In genomic region chr2:127076924-127077323, GRCh38 we compare ENCODE assay signal across 16 cellular contexts. TPM values are rescaled to one million over a fixed set of nuclear protein-coding genes. Genes with fewer than 3 reads are reported as not detected.
DNase-seq lines count a peak whose midpoint lies in the region; ATAC-seq, FAIRE-seq and TF ChIP-seq lines count a peak whose summit lies in the region.
"Had no signal": no experiment of that assay in that cellular context is flagged by ENCODE, and none has a peak within 500 bp of the region (broad histone marks: within the 10 kb centered on the region; RNA-seq: fewer than 3 reads in every experiment).

No MANE protein-coding gene starts in this region.

- H3K9ac ChIP-seq in H1 (replicated peaks in 1 of 4; ENCODE audit: extremely low read depth in 1 of 4, low read depth in 3 of 4, low read length in 3 of 4) (no peak overlapping the region), neural progenitor cell (no peak overlapping the region)

- H3K4me3 ChIP-seq in CD4-positive, CD25-positive, alpha-beta regulatory T cell (ENCODE audit: low read depth, low read length): no peak overlapping the region
- no peak overlapping the region for H3K4me3 ChIP-seq in H1 (ENCODE audit: extremely low read depth in 1 of 4, insufficient read depth in 2 of 4, low read depth in 3 of 4, low read length in 4 of 4)
- no peak overlapping the region for H3K4me3 ChIP-seq in neural progenitor cell
- no peak overlapping the region for H3K4me3 ChIP-seq in BE2C (ENCODE audit: low read depth, low read length)
- H3K4me3 ChIP-seq: MG63, tibial artery had no signal

- TF ChIP-seq POLR2A in H1 (IDR thresholded peaks at IDR 0.05; ENCODE audit: control extremely low read depth in 1 of 2, low read depth in 2 of 2, low read length in 2 of 2): no peak

- no peak overlapping the region for H2BK15ac ChIP-seq in H1 (ENCODE audit: low read length)

- POLR2A ChIA-PET in T-cell (lab: Charles Lee): no interaction called here
- POLR2A ChIA-PET in H1 (lab: Charles Lee; ENCODE audit: partially characterized antibody): interaction anchor here (1.0 kb wide), 1 partner anchor 12 kb away, joined by 3 read pairs; no protein-coding TSS in a partner anchor

- no peak overlapping the region for H2BK120ac ChIP-seq in H1 (replicated peaks; ENCODE audit: low read depth, low read length)

- peaks cover 8% of the 10 kb centered on the region; the same call in 1 of the 2 replicates for H3K79me1 ChIP-seq in H1 (ENCODE audit: low read depth, low read length)

- no peak overlapping the region for H3K56ac ChIP-seq in H1 (replicated peaks; ENCODE audit: insufficient read length, low read depth, low read length)

- no peak for FAIRE-seq in H1 (lab: Jason Lieb, UNC)
- FAIRE-seq: endothelial cell of umbilical vein had no signal

- peak overlapping the region; percentile 22; the same call in 1 of the 2 replicates for H4K8ac ChIP-seq in H1 (ENCODE audit: extremely low read depth, insufficient read depth, low read length)

- no peaks in the 10 kb centered on the region for H3K9me3 ChIP-seq in CD4-positive, CD25-positive, alpha-beta regulatory T cell (ENCODE audit: control insufficient read depth in 2 of 2, low read length in 2 of 2)
- H3K9me3 ChIP-seq in H1 (ENCODE audit: insufficient read depth in 2 of 2, low read depth in 1 of 2, low read length in 1 of 2): no peaks in the 10 kb centered on the region
- H3K9me3 ChIP-seq in neural progenitor cell (ENCODE audit: low read depth): no peaks in the 10 kb centered on the region
- no peaks in the 10 kb centered on the region for H3K9me3 ChIP-seq in BE2C
- H3K9me3 ChIP-seq: MG63, tibial artery had no signal

- peak overlapping the region in 2 of 3 donors; percentile 95 to 97 for H3K27ac Mint-ChIP-seq in CD4-positive, CD25-positive, alpha-beta regulatory T cell
- H3K27ac Mint-ChIP-seq in T-cell (peak overlapping the region; percentile 91 to 99), neural progenitor cell (peak overlapping the region; percentile 91)
- H3K27ac Mint-ChIP-seq: progenitor cell of endocrine pancreas had no signal

- peak overlapping the region; percentile 28 for H3K27ac ChIP-seq in CD4-positive, CD25-positive, alpha-beta regulatory T cell (ENCODE audit: insufficient read depth, low read length, poor library complexity, severe bottlenecking)
- H3K27ac ChIP-seq in H1 (ENCODE audit: low read depth, low read length): no peak overlapping the region
- no peak overlapping the region for H3K27ac ChIP-seq in neural progenitor cell
- H3K27ac ChIP-seq: tibial artery had no signal

- H2BK5ac ChIP-seq in H1 (ENCODE audit: low read depth, low read length): no peak overlapping the region; the same call in 1 of the 2 replicates

- peaks cover 22% of the 10 kb centered on the region for H3K36me3 ChIP-seq in CD4-positive, CD25-positive, alpha-beta regulatory T cell (ENCODE audit: control insufficient read depth, insufficient read depth, low read length)
- H3K36me3 ChIP-seq in H1 (ENCODE audit: control insufficient read depth in 2 of 4, insufficient read depth in 4 of 4, low read length in 3 of 4): no peaks in the 10 kb centered on the region
- no peaks in the 10 kb centered on the region for H3K36me3 ChIP-seq in neural progenitor cell
- no peaks in the 10 kb centered on the region for H3K36me3 ChIP-seq in BE2C
- H3K36me3 ChIP-seq: MG63, tibial artery had no signal

- peaks cover 8% of the 10 kb centered on the region for H3K36me3 Mint-ChIP-seq in CD4-positive, CD25-positive, alpha-beta regulatory T cell
- peaks cover 8% of the 10 kb centered on the region for H3K36me3 Mint-ChIP-seq in T-cell
- H3K36me3 Mint-ChIP-seq in neural progenitor cell: no peaks in the 10 kb centered on the region

- no peak overlapping the region for H2BK12ac ChIP-seq in H1 (ENCODE audit: low read depth, low read length)

- no peak overlapping the region for H3K23ac ChIP-seq in H1 (ENCODE audit: insufficient read length)

- no peaks in the 10 kb centered on the region for H3K27me3 ChIP-seq in CD4-positive, CD25-positive, alpha-beta regulatory T cell (ENCODE audit: control insufficient read depth, insufficient read depth, low read length)
- H3K27me3 ChIP-seq in H1 (replicated peaks in 1 of 4; ENCODE audit: control insufficient read depth in 3 of 4, extremely low read depth in 1 of 4, insufficient read depth in 3 of 4, low read length in 3 of 4) (no peaks in the 10 kb centered on the region), neural progenitor cell (no peaks in the 10 kb centered on the region), BE2C (no peaks in the 10 kb centered on the region)
- H3K27me3 ChIP-seq: MG63, tibial artery had no signal

- H3K4me1 ChIP-seq in CD4-positive, CD25-positive, alpha-beta regulatory T cell (ENCODE audit: control insufficient read depth, insufficient read depth, low read length, poor library complexity, severe bottlenecking): peaks cover 50% of the 10 kb centered on the region
- H3K4me1 ChIP-seq in H1 (replicated peaks in 1 of 4; ENCODE audit: control insufficient read depth in 3 of 4, insufficient read depth in 4 of 4, low read length in 3 of 4) (peaks cover 0 to 9% (median 4%) of the 10 kb centered on the region in 4 experiments; a peak in 3 of 7 replicates), neural progenitor cell (peaks cover 13% of the 10 kb centered on the region), BE2C (no peaks in the 10 kb centered on the region; the same call in 1 of the 2 replicates)
- H3K4me1 ChIP-seq: tibial artery had no signal

- H3K4me1 Mint-ChIP-seq in CD4-positive, CD25-positive, alpha-beta regulatory T cell: peaks cover 0 to 73% (median 40%) of the 10 kb centered on the region in 4 donors
- peaks cover 66 to 75% (median 74%) of the 10 kb centered on the region in 3 donors for H3K4me1 Mint-ChIP-seq in T-cell
- peaks cover 37% of the 10 kb centered on the region for H3K4me1 Mint-ChIP-seq in neural progenitor cell

- TF ChIP-seq EP300 in H1 (IDR thresholded peaks at IDR 0.05; ENCODE audit: borderline replicate concordance in 1 of 2, low read depth in 2 of 2, low read length in 2 of 2): no peak

- H4K91ac ChIP-seq in H1 (replicated peaks; ENCODE audit: insufficient read length, low read length): no peak overlapping the region

- CTCF ChIA-PET in T-cell (lab: Charles Lee) (interaction anchor here (0.7 to 1.8 kb wide), 3 partner anchors 9 to 269 kb away, joined by 3 to 17 read pairs (median 5); no protein-coding TSS in a partner anchor), H1 (lab: Charles Lee; ENCODE audit: partially characterized antibody) (interaction anchor here (0.6 to 12.7 kb wide), 13 partner anchors 7 to 1229 kb away, joined by 3 to 132 read pairs (median 4); partner anchors contain the start of gene BIN1)

- 94% methylated on average over 11 of the region's 11 CpGs; no CpG with 5 or more reads in 1 of the 2 experiments for WGBS in H1 (ENCODE audit: extremely low coverage in 1 of 2, insufficient coverage in 1 of 2, insufficient read length in 1 of 2, insufficient replicate concordance in 2 of 2, low coverage in 1 of 2, low lambda C conversion rate in 2 of 2, missing lambda C conversion rate in 1 of 2), 2 experiments

- no peak overlapping the region for H2AFZ ChIP-seq in H1 (ENCODE audit: low read length)
- H2AFZ ChIP-seq in neural progenitor cell (replicated peaks): no peak overlapping the region

- H3K4me3 Mint-ChIP-seq in CD4-positive, CD25-positive, alpha-beta regulatory T cell: peak overlapping the region in 2 of 4 donors; percentile 56 to 65
- peak overlapping the region in 1 of 3 donors; percentile 85 for H3K4me3 Mint-ChIP-seq in T-cell
- H3K4me3 Mint-ChIP-seq in neural progenitor cell: no peak overlapping the region

- no peak overlapping the region for H2AK5ac ChIP-seq in H1 (ENCODE audit: low read depth, low read length)

- H3K14ac ChIP-seq in H1 (ENCODE audit: insufficient read length): no peak overlapping the region

- no peak for DNase-seq in CD4-positive, CD25-positive, alpha-beta regulatory T cell
- DNase-seq in T-cell (no peak), H1 (ENCODE audit: low read depth in 1 of 2, low spot score in 2 of 2) (no peak), neural progenitor cell (ENCODE audit: low spot score) (no peak), iPS-NIHi11 (ENCODE audit: low spot score) (no peak), BE2C (no peak)
- DNase-seq: activated CD8-positive, alpha-beta memory T cell treated with anti-CD3 and anti-CD28 coated beads, Interleukin-2, amount 50 U/mL, for 4 hours; DMS153; MG63; NCI-H2029 treated with DMSO at 0.1 percent for 48 hours; NCI-H69; tibial artery had no signal

- H3K79me2 ChIP-seq in H1 (ENCODE audit: control insufficient read depth in 1 of 2, insufficient read depth in 2 of 2, low read length in 2 of 2) (peaks cover 0 to 9% of the 10 kb centered on the region in 2 experiments; a peak in 1 of 4 replicates), neural progenitor cell (ENCODE audit: low read depth) (no peaks in the 10 kb centered on the region)

- no peaks in the 10 kb centered on the region for H3F3A ChIP-seq in neural progenitor cell (ENCODE audit: low read depth)

- no peaks in the 10 kb centered on the region for H3K9me3 Mint-ChIP-seq in CD4-positive, CD25-positive, alpha-beta regulatory T cell
- H3K9me3 Mint-ChIP-seq in T-cell (no peaks in the 10 kb centered on the region), neural progenitor cell (no peaks in the 10 kb centered on the region)

- H2BK20ac ChIP-seq in H1 (ENCODE audit: low read length): no peak overlapping the region

- H3K18ac ChIP-seq in H1 (ENCODE audit: extremely low read depth, low read length): no peak overlapping the region

- H4K5ac ChIP-seq in H1 (ENCODE audit: insufficient read length, low read depth, low read length): no peak overlapping the region

- H4K20me1 ChIP-seq in H1 (replicated peaks in 1 of 2; ENCODE audit: control insufficient read depth in 1 of 2, insufficient read depth in 2 of 2, low read length in 2 of 2) (peaks cover 2 to 7% of the 10 kb centered on the region in 2 experiments), neural progenitor cell (ENCODE audit: low read depth) (no peaks in the 10 kb centered on the region)

- H3K4me2 ChIP-seq in H1 (ENCODE audit: insufficient read depth in 1 of 2, low read depth in 2 of 2, low read length in 2 of 2): no peak overlapping the region
- H3K4me2 ChIP-seq in neural progenitor cell: no peak overlapping the region

- ATAC-seq in CD4-positive, CD25-positive, alpha-beta regulatory T cell (ENCODE audit: low read depth in 2 of 2): no peak
- no peak for ATAC-seq in T-cell (replicated peaks in 1 of 4)
- no peak for ATAC-seq in HG02970 (IDR thresholded peaks at IDR 0.05; ENCODE audit: low FRiP score, unreplicated experiment)
- ATAC-seq in HG02763 (IDR thresholded peaks at IDR 0.05; ENCODE audit: unreplicated experiment): no peak

- no peak for TF ChIP-seq RAD21 in H1 (IDR thresholded peaks at IDR 0.05 in 1 of 2, conservative IDR thresholded peaks at IDR 0.05 in 1 of 2; ENCODE audit: low read depth in 2 of 2, low read length in 2 of 2)

- 0 out of 2 replicates have a peak, but pooled peaks cover 2% of the 10 kb centered on the region for H3K23me2 ChIP-seq in H1 (ENCODE audit: low read depth, low read length)

- no peak overlapping the region for H3K4ac ChIP-seq in H1 (replicated peaks; ENCODE audit: insufficient read length, low read depth, low read length)

- TF ChIP-seq CTCF in H1 (IDR thresholded peaks at IDR 0.05; ENCODE audit: control extremely low read depth in 1 of 3, insufficient read depth in 1 of 3, low read depth in 1 of 3, low read length in 3 of 3) (no peak), neural progenitor cell (IDR thresholded peaks at IDR 0.05) (no peak), BE2C (IDR thresholded peaks at IDR 0.05; ENCODE audit: low read depth, low read length) (no peak)

- H3K27me3 Mint-ChIP-seq in CD4-positive, CD25-positive, alpha-beta regulatory T cell: no peaks in the 10 kb centered on the region
- H3K27me3 Mint-ChIP-seq in T-cell: no peaks in the 10 kb centered on the region
- H3K27me3 Mint-ChIP-seq in neural progenitor cell (ENCODE audit: insufficient read depth, low read depth): peaks cover 4% of the 10 kb centered on the region
- H3K27me3 Mint-ChIP-seq: progenitor cell of endocrine pancreas had no signal

RNA-seq across cellular contexts. Expression of gene BIN1, which starts 30.0 kb away (rescaled TPM):
- 204 TPM for total RNA-seq in CD4-positive, CD25-positive, alpha-beta regulatory T cell
- 100 to 1,000 TPM; 131 to 228 (median 157) TPM for polyA plus RNA-seq in CD4-positive, CD25-positive, alpha-beta regulatory T cell
- total RNA-seq in T-cell (100 to 1,000 TPM; 144 to 172 (median 151) TPM), neural progenitor cell (ENCODE audit: low replicate concordance) (26.9 and 55.9 TPM in 2 replicates)
- 35.6 and 41.9 TPM in 2 replicates for total RNA-seq in H1 (2021; fragmentation: NEBNext Ultra II Directional; extraction: Animal tissue kit (Norgen Biotek cat#: 25700))
- 23.6 and 35.1 TPM in 2 replicates for polyA plus RNA-seq in H1 (2011; rRNA removed)
- 39.0 TPM for polyA plus RNA-seq in H1 (2011; cell fraction: cytosol; rRNA removed)
- 102 TPM for polyA plus RNA-seq in H1 (2011; cell fraction: nucleus; rRNA removed)
- polyA plus RNA-seq in H1 (2012, experiment 1 of 2): 35.4 to 47.3 TPM (median 43.6 TPM) in 4 replicates
- 30.3 TPM for polyA plus RNA-seq in H1 (2012, experiment 2 of 2)
- 32.3 TPM for polyA plus RNA-seq in H1 (2013, experiment 1 of 2)
- polyA plus RNA-seq in H1 (2013, experiment 2 of 2): 31.5 TPM
- 14.7 and 16.2 TPM in 2 replicates for polyA minus RNA-seq in H1 (2011; rRNA and poly(A)+ RNA removed)
- 14.2 TPM for polyA minus RNA-seq in H1 (2011; cell fraction: cytosol; rRNA and poly(A)+ RNA removed)
- polyA minus RNA-seq in H1 (2011; cell fraction: nucleus; rRNA and poly(A)+ RNA removed): 19.4 TPM
- polyA plus RNA-seq in BE2C (2012; ENCODE audit: insufficient read depth, insufficient read length, low read depth): 83.3 TPM
